Comparison of ENCODE assay signal across 8 cellular contexts in the genomic region with DNA sequence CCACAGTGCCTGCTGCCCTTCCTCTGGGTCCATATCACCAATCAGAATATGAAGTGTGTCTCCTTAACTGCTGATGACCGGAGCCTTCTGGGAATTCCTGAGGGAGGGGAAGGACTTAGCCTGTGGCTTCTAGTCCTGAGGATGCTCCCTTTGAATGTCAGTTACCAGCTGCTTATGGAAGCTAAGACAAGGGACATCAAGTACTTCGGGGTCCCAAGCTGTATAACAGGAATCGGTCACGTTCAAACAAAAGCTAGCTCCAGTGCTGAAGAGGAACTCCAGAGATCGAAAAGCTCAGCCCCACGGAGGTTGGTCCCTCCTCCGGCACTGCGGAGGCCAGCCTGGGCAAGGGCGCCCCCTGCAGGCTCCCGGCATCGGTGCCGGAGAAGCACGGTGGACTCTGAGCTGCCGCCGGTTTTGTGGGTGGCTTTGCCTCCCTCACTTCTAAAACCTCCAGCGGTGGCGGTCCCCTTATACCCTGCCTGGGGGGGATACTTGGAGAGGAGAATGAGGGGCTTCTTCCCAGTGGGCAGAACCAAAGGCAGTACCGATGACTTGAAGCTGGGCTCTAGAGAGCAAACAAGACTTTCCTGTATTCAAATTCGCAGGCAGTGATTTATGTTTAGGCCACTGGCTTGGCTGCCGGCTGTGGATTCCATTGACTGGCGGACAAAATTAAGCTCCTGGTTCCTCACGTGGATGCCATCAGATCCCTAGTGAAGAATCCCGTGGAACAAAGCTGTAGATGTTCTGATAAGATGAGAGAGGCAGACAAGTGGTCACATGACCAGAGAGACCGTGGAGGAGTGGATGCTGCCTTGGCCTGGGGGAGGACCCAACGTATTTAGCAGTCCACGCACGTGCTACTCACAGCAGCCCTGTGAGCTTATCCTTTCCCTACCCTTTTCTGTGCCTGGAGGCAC. TPM values are rescaled to one million over a fixed set of nuclear protein-coding genes. Genes with fewer than 3 reads are reported as not detected.
DNase-seq lines count a peak whose midpoint lies in the region; ATAC-seq, FAIRE-seq and TF ChIP-seq lines count a peak whose summit lies in the region.

No MANE protein-coding gene starts in this region.

- H2AFZ ChIP-seq in smooth muscle cell (ENCODE audit: low read depth) = peak overlapping the region; percentile 96

- H3K4me3 ChIP-seq in bronchial epithelial cell (ENCODE audit: low read depth, low read length) (peak overlapping the region; percentile 37), smooth muscle cell (peak overlapping the region; percentile 70)

- H3K9ac ChIP-seq in smooth muscle cell (ENCODE audit: low read depth) = peak overlapping the region; percentile 29

- H3K9me3 Mint-ChIP-seq in WTC11 = no peaks in the 10 kb centered on the region

- no peaks in the 10 kb centered on the region for H3K36me3 Mint-ChIP-seq in WTC11

- H3K79me2 ChIP-seq in smooth muscle cell (ENCODE audit: low read depth) = no peaks in the 10 kb centered on the region

- POLR2A ChIA-PET in WTC11 (lab: Charles Lee) = interaction anchor here (0.6 to 1.6 kb wide), 4 partner anchors 10 to 95 kb away, joined by 3 to 13 read pairs (median 6); partner anchors contain the start of genes TRERF1 and UBR2

- H3K4me1 ChIP-seq in smooth muscle cell (ENCODE audit: low read depth) = no peaks in the 10 kb centered on the region

- no peaks in the 10 kb centered on the region for H4K20me1 ChIP-seq in smooth muscle cell (ENCODE audit: low read depth)

- H3K27ac ChIP-seq in smooth muscle cell (ENCODE audit: low read depth) = no peak overlapping the region

- H3K9me3 ChIP-seq in smooth muscle cell (replicated peaks; ENCODE audit: low read depth) = no peaks in the 10 kb centered on the region

- DNase-seq in GM13977 (ENCODE audit: low spot score) (peak; percentile 92), NCI-H2171 treated with DMSO at 0.1 percent for 48 hours (lab: John Stamatoyannopoulos, UW) (peak; percentile 52), WTC11 (ENCODE audit: low spot score) (peak; percentile 88), bronchial epithelial cell (ENCODE audit: low read depth) (peak; percentile 51), iris pigment epithelial cell (ENCODE audit: low read depth) (peak; percentile 76), smooth muscle cell (lab: John Stamatoyannopoulos, UW; ENCODE audit: unreplicated experiment) (peak; percentile 70), RCC 7860 (ENCODE audit: low spot score) (no peak)

- H3K27ac Mint-ChIP-seq in WTC11 = peak overlapping the region; percentile 45; the same call in 1 of the 2 replicates

- peaks cover 14% of the 10 kb centered on the region for H3K4me1 Mint-ChIP-seq in WTC11

- CTCF ChIA-PET in WTC11 (lab: Charles Lee) = interaction anchor here (0.6 to 2.3 kb wide), 120 partner anchors 8 to 700 kb away, joined by 3 to 132 read pairs (median 5); partner anchors contain the start of genes MRPS10, RPL7L1, TRERF1 and UBR2

- FAIRE-seq in bronchial epithelial cell (lab: Jason Lieb, UNC) = no peak
- no peak for FAIRE-seq in RCC 7860 (lab: Jason Lieb, UNC)

- peak overlapping the region; percentile 90 for H3K4me2 ChIP-seq in smooth muscle cell

- in situ Hi-C loops in GM13977 (cut with MboI; ENCODE audit: low pct_unique_long_range_greater_than_20kb, low sequenced_read_pairs, unreplicated experiment) = loop anchor here (25.0 kb wide), 1 partner anchor 285 kb away; no protein-coding TSS in a partner anchor

- no peaks in the 10 kb centered on the region for H3F3A ChIP-seq in smooth muscle cell (ENCODE audit: low read depth)

- H3K27me3 Mint-ChIP-seq in WTC11 (ENCODE audit: low read depth) = peaks cover 8% of the 10 kb centered on the region

- H3K36me3 ChIP-seq in bronchial epithelial cell (ENCODE audit: control insufficient read depth, insufficient read depth, low read length) (no peaks in the 10 kb centered on the region), smooth muscle cell (ENCODE audit: low read depth) (no peaks in the 10 kb centered on the region)

- H3K4me3 Mint-ChIP-seq in WTC11 = peak overlapping the region; percentile 78

- ATAC-seq in HG03064 (IDR thresholded peaks at IDR 0.05; ENCODE audit: low read depth, unreplicated experiment) (peak; percentile 80), WTC11 (peak; percentile 96)

- WGBS in smooth muscle cell (ENCODE audit: low lambda C conversion rate) = 7% methylated on average over 27 of the region's 27 CpGs

- TF ChIP-seq CTCF in GM13977 (IDR thresholded peaks at IDR 0.05; ENCODE audit: extremely low read depth, insufficient read depth, missing control alignments) (peak; percentile 99), WTC11 (IDR thresholded peaks at IDR 0.05) (peak; percentile 98), bronchial epithelial cell (IDR thresholded peaks at IDR 0.05; ENCODE audit: insufficient read depth, low read length, severe bottlenecking) (peak; percentile 100), smooth muscle cell (IDR thresholded peaks at IDR 0.05; ENCODE audit: borderline replicate concordance, insufficient read depth, poor library complexity, severe bottlenecking) (peak; percentile 99)

- no peaks in the 10 kb centered on the region for H3K27me3 ChIP-seq in bronchial epithelial cell (ENCODE audit: control insufficient read depth, insufficient read depth, low read length)
- H3K27me3 ChIP-seq in smooth muscle cell (ENCODE audit: low read depth) = no peaks in the 10 kb centered on the region

TF ChIP-seq in WTC11, 78 proteins besides CTCF, POLR2A, EP300 and RAD21 (continues in another document):
- TF ChIP-seq ZNF263 (CRISPR knock-in tag; IDR thresholded peaks at IDR 0.05; ENCODE audit: low read depth) = no peak
- no peak for TF ChIP-seq ZNF416 (CRISPR knock-in tag; IDR thresholded peaks at IDR 0.05)
- TF ChIP-seq USF1 (CRISPR knock-in tag; IDR thresholded peaks at IDR 0.05) = peak; percentile 84
- peak; percentile 29; the same call in 1 of the 2 replicates for TF ChIP-seq SP1 (CRISPR knock-in tag; conservative IDR thresholded peaks at IDR 0.05)
- no peak for TF ChIP-seq ZSCAN18 (CRISPR knock-in tag; IDR thresholded peaks at IDR 0.05)
- peak; percentile 64; the same call in 1 of the 2 replicates for TF ChIP-seq MAX (CRISPR knock-in tag; IDR thresholded peaks at IDR 0.05)
- TF ChIP-seq SMAD3 (CRISPR knock-in tag; IDR thresholded peaks at IDR 0.05; ENCODE audit: borderline replicate concordance) = no peak
- no peak for TF ChIP-seq ELF4 (CRISPR knock-in tag; IDR thresholded peaks at IDR 0.05; ENCODE audit: low read depth)
- TF ChIP-seq NR3C1 (CRISPR knock-in tag; conservative IDR thresholded peaks at IDR 0.05; ENCODE audit: low read depth) = no peak
- 0 out of 2 replicates have a peak, but pooled peaks have one; percentile 50 for TF ChIP-seq CREM (CRISPR knock-in tag; IDR thresholded peaks at IDR 0.05)
- TF ChIP-seq, protein P1, sequence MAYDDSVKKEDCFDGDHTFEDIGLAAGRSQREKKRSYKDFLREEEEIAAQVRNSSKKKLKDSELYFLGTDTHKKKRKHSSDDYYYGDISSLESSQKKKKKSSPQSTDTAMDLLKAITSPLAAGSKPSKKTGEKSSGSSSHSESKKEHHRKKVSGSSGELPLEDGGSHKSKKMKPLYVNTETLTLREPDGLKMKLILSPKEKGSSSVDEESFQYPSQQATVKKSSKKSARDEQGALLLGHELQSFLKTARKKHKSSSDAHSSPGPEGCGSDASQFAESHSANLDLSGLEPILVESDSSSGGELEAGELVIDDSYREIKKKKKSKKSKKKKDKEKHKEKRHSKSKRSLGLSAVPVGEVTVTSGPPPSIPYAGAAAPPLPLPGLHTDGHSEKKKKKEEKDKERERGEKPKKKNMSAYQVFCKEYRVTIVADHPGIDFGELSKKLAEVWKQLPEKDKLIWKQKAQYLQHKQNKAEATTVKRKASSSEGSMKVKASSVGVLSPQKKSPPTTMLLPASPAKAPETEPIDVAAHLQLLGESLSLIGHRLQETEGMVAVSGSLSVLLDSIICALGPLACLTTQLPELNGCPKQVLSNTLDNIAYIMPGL (CRISPR knock-in tag; IDR thresholded peaks at IDR 0.05) = peak; percentile 82
- TF ChIP-seq TEAD1 (CRISPR knock-in tag; IDR thresholded peaks at IDR 0.05) = peak; percentile 66; the same call in 1 of the 2 replicates
- no peak for TF ChIP-seq MXD4 (CRISPR knock-in tag; IDR thresholded peaks at IDR 0.05; ENCODE audit: borderline replicate concordance)
- TF ChIP-seq ZBTB21 (CRISPR knock-in tag; IDR thresholded peaks at IDR 0.05; ENCODE audit: borderline replicate concordance) = no peak
- no peak for TF ChIP-seq GTF2I (CRISPR knock-in tag; conservative IDR thresholded peaks at IDR 0.05)

RNA-seq across cellular contexts. Expression of gene UBR2, which starts 16.2 kb away (rescaled TPM):
- total RNA-seq in WTC11 (2021) (16.4 to 18.8 TPM (median 17.1 TPM) in 3 replicates), bronchial epithelial cell (16.6 and 21.9 TPM in 2 replicates), smooth muscle cell (22.6 and 29.7 TPM in 2 replicates)
- 7.4 and 8.1 TPM in 2 replicates for polyA plus RNA-seq in smooth muscle cell
